ENCODE assay signal across 9 cellular contexts in the genomic region with DNA sequence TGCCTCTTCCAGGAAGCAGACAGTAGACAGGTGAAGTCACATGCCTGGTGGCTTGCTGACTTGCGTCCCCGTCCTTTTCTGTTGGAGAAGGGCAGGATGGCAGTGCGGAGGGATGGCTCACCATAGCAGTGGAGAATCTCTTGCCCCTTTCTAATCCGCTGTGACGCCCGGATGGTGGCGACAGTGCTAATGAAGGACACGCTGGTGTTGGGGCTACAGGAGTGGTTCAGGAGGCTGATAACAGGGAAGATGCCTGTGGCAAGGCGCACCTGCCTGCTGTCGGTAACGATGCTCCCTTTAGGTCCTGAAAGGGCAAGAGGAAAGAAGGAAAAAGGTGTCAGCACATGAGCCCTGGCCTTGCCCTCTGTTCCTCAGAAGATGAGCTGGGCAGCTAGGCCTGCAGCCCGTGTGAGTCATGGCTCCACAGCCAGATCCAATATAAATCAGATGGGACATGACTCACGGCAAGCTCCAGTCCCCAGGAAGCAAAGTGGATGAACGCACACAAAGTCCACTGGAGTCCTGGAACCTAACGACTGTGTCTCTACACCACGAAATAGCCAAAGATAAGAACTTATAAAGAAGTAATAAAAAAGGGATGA. TPM values are rescaled to one million over a fixed set of nuclear protein-coding genes. Genes with fewer than 3 reads are reported as not detected.
A peak's percentile ranks its signal among the peaks of the same experiment; 100 is the strongest.
DNase-seq lines count a peak whose midpoint lies in the region; TF ChIP-seq lines count a peak whose summit lies in the region.
"Had no signal": no experiment of that assay in that cellular context is flagged by ENCODE, and none has a peak within 500 bp of the region (broad histone marks: within the 10 kb centered on the region; RNA-seq: fewer than 3 reads in every experiment).

No MANE protein-coding gene starts in this region.

- no peak overlapping the region for H2BK12ac ChIP-seq in neuronal stem cell (ENCODE audit: low read length)

- H3K27ac ChIP-seq in ACC112 (ENCODE audit: low read depth, low read length), result peak overlapping the region; percentile 68
- no peak overlapping the region for H3K27ac ChIP-seq in neuronal stem cell (replicated peaks; ENCODE audit: low read length)
- no peak overlapping the region for H3K27ac ChIP-seq in endodermal cell (ENCODE audit: low read depth, low read length)

- H3K23ac ChIP-seq in neuronal stem cell (ENCODE audit: low read depth, low read length, poor library complexity), result peak overlapping the region; percentile 47

- no peaks in the 10 kb centered on the region for H3K36me3 ChIP-seq in ACC112 (ENCODE audit: insufficient read depth, low read length)
- peaks cover 27 to 69% of the 10 kb centered on the region in 2 donors for H3K36me3 ChIP-seq in neuronal stem cell (replicated peaks in 1 of 2; ENCODE audit: control insufficient read depth in 2 of 2, insufficient read depth in 2 of 2, low read length in 2 of 2)
- H3K36me3 ChIP-seq in endodermal cell (ENCODE audit: control insufficient read depth, insufficient read depth, low read length), result peaks cover 47% of the 10 kb centered on the region

- peaks cover 31% of the 10 kb centered on the region for H3K4me1 ChIP-seq in ACC112 (ENCODE audit: control insufficient read depth, insufficient read depth, low read length, unreplicated experiment)
- H3K4me1 ChIP-seq in neuronal stem cell (ENCODE audit: control insufficient read depth in 2 of 2, insufficient read depth in 1 of 2, low read depth in 1 of 2, low read length in 2 of 2), result no peaks in the 10 kb centered on the region
- no peaks in the 10 kb centered on the region for H3K4me1 ChIP-seq in endodermal cell (ENCODE audit: control insufficient read depth, insufficient read depth, low read length)

- no peak overlapping the region for H2BK15ac ChIP-seq in neuronal stem cell (ENCODE audit: low read length)

- H3K4ac ChIP-seq in neuronal stem cell (ENCODE audit: low read length), result no peak overlapping the region

- peaks cover 8% of the 10 kb centered on the region for H3K79me2 ChIP-seq in ACC112 (ENCODE audit: control insufficient read depth, insufficient read depth, low read length, unreplicated experiment)

- no peak overlapping the region for H2AFZ ChIP-seq in ACC112 (ENCODE audit: low read length, unreplicated experiment)
- no peak overlapping the region for H2AFZ ChIP-seq in neuronal stem cell (ENCODE audit: low read length)

- DNase-seq in RKO (ENCODE audit: low spot score) (peak; percentile 93), fibroblast of gingiva (ENCODE audit: low read depth) (peak; percentile 92), neuronal stem cell (ENCODE audit: low spot score) (no peak), DMS53 (lab: John Stamatoyannopoulos, UW) (no peak), endodermal cell (no peak), AML-193 (lab: John Stamatoyannopoulos, UW) (no peak)
- no peak for DNase-seq in stimulated activated CD4-positive, alpha-beta T cell treated with anti-CD3 and anti-CD28 coated beads, Interleukin-2, amount 100 ng/mL, for 48 hours
- DNase-seq: NCI-H526 had no signal

- H4K8ac ChIP-seq in neuronal stem cell (ENCODE audit: low read depth, low read length), result no peak overlapping the region

- H3K9me3 ChIP-seq in neuronal stem cell (replicated peaks in 1 of 2; ENCODE audit: control insufficient read depth in 2 of 2, insufficient read depth in 1 of 2, low read depth in 1 of 2, low read length in 2 of 2) (no peaks in the 10 kb centered on the region), endodermal cell (ENCODE audit: control insufficient read depth, low read length) (no peaks in the 10 kb centered on the region)

- no peak overlapping the region for H2BK5ac ChIP-seq in neuronal stem cell (ENCODE audit: low read length)

- no peak overlapping the region for H3K4me2 ChIP-seq in neuronal stem cell (ENCODE audit: insufficient read depth, low read length, poor library complexity, severe bottlenecking)

- no peak overlapping the region for H4K91ac ChIP-seq in neuronal stem cell (ENCODE audit: low read depth, low read length, poor library complexity)

- H3K36me3 Mint-ChIP-seq in endodermal cell (ENCODE audit: low read depth), result peaks cover 63% of the 10 kb centered on the region

- H3K27me3 ChIP-seq in ACC112 (ENCODE audit: insufficient read depth, low read length), result no peaks in the 10 kb centered on the region
- no peaks in the 10 kb centered on the region for H3K27me3 ChIP-seq in neuronal stem cell (ENCODE audit: control insufficient read depth in 3 of 3, insufficient read depth in 3 of 3, low read depth in 1 of 3, low read length in 3 of 3)
- H3K27me3 ChIP-seq in endodermal cell (ENCODE audit: control insufficient read depth, insufficient read depth, low read length, poor library complexity, severe bottlenecking), result no peaks in the 10 kb centered on the region

- H3K27ac Mint-ChIP-seq in endodermal cell, result no peak overlapping the region

- H3K79me1 ChIP-seq in neuronal stem cell (ENCODE audit: low read depth, low read length), result no peaks in the 10 kb centered on the region

- H3K9ac ChIP-seq in neuronal stem cell (ENCODE audit: low read depth, low read length, poor library complexity) (peak overlapping the region; percentile 64), endodermal cell (ENCODE audit: extremely low read depth, low read length, poor library complexity, severe bottlenecking) (no peak overlapping the region)

- no peak overlapping the region for H3K4me3 Mint-ChIP-seq in endodermal cell

- no peaks in the 10 kb centered on the region for H3K27me3 Mint-ChIP-seq in endodermal cell (ENCODE audit: insufficient read depth)

- no peak for TF ChIP-seq CTCF in endodermal cell (conservative IDR thresholded peaks at IDR 0.05)

- no peaks in the 10 kb centered on the region for H3K9me3 Mint-ChIP-seq in endodermal cell

- WGBS in neuronal stem cell (ENCODE audit: extremely low coverage in 2 of 2, insufficient read length in 2 of 2, insufficient replicate concordance in 1 of 2), 2 donors, result no CpG with 5 or more reads among the region's 16 CpGs
- 95 to 97% methylated on average over 16 of the region's 16 CpGs for WGBS in endodermal cell (ENCODE audit: insufficient coverage in 1 of 2, insufficient read length in 1 of 2), 2 experiments

- no peak overlapping the region for H2AK5ac ChIP-seq in neuronal stem cell (ENCODE audit: low read depth, low read length)

- no peak overlapping the region for H3K14ac ChIP-seq in neuronal stem cell (ENCODE audit: low read length)

- H3K18ac ChIP-seq in neuronal stem cell (ENCODE audit: low read length), result no peak overlapping the region

- H2BK120ac ChIP-seq in neuronal stem cell (ENCODE audit: low read depth, low read length), result no peak overlapping the region

- H3K4me3 ChIP-seq in ACC112 (ENCODE audit: low read depth, low read length), result peak overlapping the region; percentile 36; the same call in 1 of the 2 replicates
- no peak overlapping the region for H3K4me3 ChIP-seq in neuronal stem cell (ENCODE audit: low read length in 2 of 2)
- no peak overlapping the region for H3K4me3 ChIP-seq in endodermal cell (ENCODE audit: low read length)

- peaks cover 2% of the 10 kb centered on the region for H3K4me1 Mint-ChIP-seq in endodermal cell

RNA-seq across cellular contexts. Expression of gene SERPINF1, which starts 25.5 kb away (rescaled TPM):
- polyA plus RNA-seq in neuronal stem cell (2013, experiment 1 of 2), result 65.7 TPM
- 62.7 TPM for polyA plus RNA-seq in neuronal stem cell (2013, experiment 2 of 2)
- total RNA-seq in endodermal cell, result 10 to 100 TPM; 39.7 to 64.1 TPM
- polyA plus RNA-seq in endodermal cell (2013, experiment 1 of 2), result 36.7 TPM
- 33.9 TPM for polyA plus RNA-seq in endodermal cell (2013, experiment 2 of 2)

RNA-seq across cellular contexts. Expression of gene SMYD4, which starts 42.3 kb away (rescaled TPM):
- 9.2 TPM for polyA plus RNA-seq in neuronal stem cell (2013, experiment 1 of 2)
- polyA plus RNA-seq in neuronal stem cell (2013, experiment 2 of 2), result 9.9 TPM
- total RNA-seq in endodermal cell, result 10 to 100 TPM; 31.6 to 36.8 TPM
- 15.1 TPM for polyA plus RNA-seq in endodermal cell (2013, experiment 1 of 2)
- polyA plus RNA-seq in endodermal cell (2013, experiment 2 of 2), result 13.0 TPM

RNA-seq across cellular contexts. Expression of gene RPA1, which starts 42.4 kb away (rescaled TPM):
- 61.4 TPM for polyA plus RNA-seq in neuronal stem cell (2013, experiment 1 of 2)
- polyA plus RNA-seq in neuronal stem cell (2013, experiment 2 of 2), result 60.4 TPM
- total RNA-seq in endodermal cell, result 100 to 1,000 TPM; 190 to 249 TPM
- polyA plus RNA-seq in endodermal cell (2013, experiment 1 of 2), result 89.8 TPM
- 80.9 TPM for polyA plus RNA-seq in endodermal cell (2013, experiment 2 of 2)

RNA-seq across cellular contexts. Expression of gene SERPINF2, which starts 44.7 kb away (rescaled TPM):
- polyA plus RNA-seq in neuronal stem cell (2013, experiment 1 of 2), result 0.11 TPM
- 0.12 TPM for polyA plus RNA-seq in neuronal stem cell (2013, experiment 2 of 2)
- total RNA-seq in endodermal cell, result 1 to 10 TPM in 1 of 2 donors, under 1 TPM in 1; 0.86 to 1.8 TPM
- 0.50 TPM for polyA plus RNA-seq in endodermal cell (2013, experiment 1 of 2)
- polyA plus RNA-seq in endodermal cell (2013, experiment 2 of 2), result 0.41 TPM

Comparison
In these comparisons a context has a peak if more than half of its experiments do, and no peak if none do; other contexts are left out.
1. DNase-seq: peak in RKO (single experiment) and fibroblast of gingiva (single experiment); none in neuronal stem cell (single experiment), DMS53 (single experiment), endodermal cell (single experiment), AML-193 (0 of 2) and stimulated activated CD4-positive, alpha-beta T cell treated with anti-CD3 and anti-CD28 coated beads, Interleukin-2, amount 100 ng/mL, for 48 hours (0 of 2).